In genomic region chr13:50187352-50188029, GRCh38 we compare ENCODE assay signal across 1 cellular context.
TF ChIP-seq lines count a peak whose summit lies in the region.

No MANE protein-coding gene starts in this region.

TF ChIP-seq in HepG2, 621 proteins besides CTCF, POLR2A, EP300 and RAD21 (continued from another document and continues in another):
- no peak for TF ChIP-seq ZHX2 (IDR thresholded peaks at IDR 0.05; ENCODE audit: low read depth)
- no peak for TF ChIP-seq ZHX2 (CRISPR knock-in tag; IDR thresholded peaks at IDR 0.05; ENCODE audit: borderline replicate concordance)
- no peak; the same call in 1 of the 2 replicates for TF ChIP-seq PHF21A (CRISPR knock-in tag; IDR thresholded peaks at IDR 0.05)
- peak; percentile 66; the same call in 1 of the 2 replicates for TF ChIP-seq KDM1A (CRISPR knock-in tag; IDR thresholded peaks at IDR 0.05)
- no peak; the same call in 1 of the 2 replicates for TF ChIP-seq KDM5A (IDR thresholded peaks at IDR 0.05; ENCODE audit: borderline replicate concordance, low read length)
- peak; percentile 90 for TF ChIP-seq IRF2 (CRISPR knock-in tag; IDR thresholded peaks at IDR 0.05)
- TF ChIP-seq PHF5A (CRISPR knock-in tag; IDR thresholded peaks at IDR 0.05; ENCODE audit: low read depth, unreplicated experiment) = no peak
- TF ChIP-seq ATM (IDR thresholded peaks at IDR 0.05; ENCODE audit: borderline replicate concordance) = no peak
- no peak for TF ChIP-seq ZFAT (CRISPR knock-in tag; conservative IDR thresholded peaks at IDR 0.05)
- no peak for TF ChIP-seq ZNF772 (CRISPR knock-in tag; IDR thresholded peaks at IDR 0.05)
- no peak for TF ChIP-seq RBM39 (IDR thresholded peaks at IDR 0.05; ENCODE audit: low read depth, low read length, poor library complexity, severe bottlenecking)
- peak; percentile 90 for TF ChIP-seq FOXP4 (CRISPR knock-in tag; IDR thresholded peaks at IDR 0.05)
- TF ChIP-seq ZNF512B (CRISPR knock-in tag; IDR thresholded peaks at IDR 0.05; ENCODE audit: borderline replicate concordance) = no peak
- TF ChIP-seq HOMEZ (CRISPR knock-in tag; IDR thresholded peaks at IDR 0.05; ENCODE audit: low read depth) = peak; percentile 50; the same call in 1 of the 2 replicates
- peak; percentile 87 for TF ChIP-seq ZBTB25 (CRISPR knock-in tag; IDR thresholded peaks at IDR 0.05)
- no peak for TF ChIP-seq ZNF142 (CRISPR knock-in tag; IDR thresholded peaks at IDR 0.05)
- no peak for TF ChIP-seq ZNF205 (CRISPR knock-in tag; IDR thresholded peaks at IDR 0.05)
- no peak for TF ChIP-seq ZNF207 (IDR thresholded peaks at IDR 0.05; ENCODE audit: borderline replicate concordance)
- no peak for TF ChIP-seq ZMYM3 (CRISPR knock-in tag; IDR thresholded peaks at IDR 0.05)
- TF ChIP-seq HNF4G (IDR thresholded peaks at IDR 0.05; ENCODE audit: borderline replicate concordance, low read depth, low read length) = peak; percentile 93
- peak; percentile 80 for TF ChIP-seq HNF4G (CRISPR knock-in tag; IDR thresholded peaks at IDR 0.05; ENCODE audit: borderline replicate concordance, low read depth)
- no peak for TF ChIP-seq ZBTB2 (CRISPR knock-in tag; IDR thresholded peaks at IDR 0.05; ENCODE audit: low read depth)
- no peak for TF ChIP-seq ZNF460 (CRISPR knock-in tag; IDR thresholded peaks at IDR 0.05; ENCODE audit: borderline replicate concordance)
- peak; percentile 21; the same call in 1 of the 2 replicates for TF ChIP-seq ZNF362 (CRISPR knock-in tag; IDR thresholded peaks at IDR 0.05; ENCODE audit: borderline replicate concordance)
- TF ChIP-seq ZNF816 (CRISPR knock-in tag; IDR thresholded peaks at IDR 0.05; ENCODE audit: borderline replicate concordance) = no peak
- no peak for TF ChIP-seq ZNF572 (CRISPR knock-in tag; IDR thresholded peaks at IDR 0.05)
- TF ChIP-seq ZSCAN21 (CRISPR knock-in tag; IDR thresholded peaks at IDR 0.05; ENCODE audit: borderline replicate concordance) = no peak; the same call in 1 of the 2 replicates
- no peak for TF ChIP-seq RELA (CRISPR knock-in tag; IDR thresholded peaks at IDR 0.05)
- no peak for TF ChIP-seq ZKSCAN5 (CRISPR knock-in tag; IDR thresholded peaks at IDR 0.05)
- TF ChIP-seq TAF15 (IDR thresholded peaks at IDR 0.05; ENCODE audit: low read depth, low read length, poor library complexity, severe bottlenecking) = no peak
- TF ChIP-seq HNF1B (CRISPR knock-in tag; IDR thresholded peaks at IDR 0.05) = no peak
- TF ChIP-seq NR3C1 (CRISPR knock-in tag; IDR thresholded peaks at IDR 0.05) = no peak
